In genomic region chr2:38523728-38524437, GRCh38 we compare ENCODE assay signal across 13 cellular contexts.
DNase-seq lines count a peak whose midpoint lies in the region; TF ChIP-seq lines count a peak whose summit lies in the region.
"Had no signal": no experiment of that assay in that cellular context is flagged by ENCODE, and none has a peak within 500 bp of the region (broad histone marks: within the 10 kb centered on the region; RNA-seq: fewer than 3 reads in every experiment).

No MANE protein-coding gene starts in this region.

- H3K4me2 ChIP-seq in DOHH2 (ENCODE audit: low read length) (peak overlapping the region; percentile 87), Loucy (ENCODE audit: low read depth, low read length, poor library complexity, severe bottlenecking) (no peak overlapping the region), neural progenitor cell (no peak overlapping the region)

- DNase-seq in chondrocyte (ENCODE audit: low spot score) (no peak), neural progenitor cell (ENCODE audit: low spot score) (peak; percentile 38), NCI-H187 (lab: John Stamatoyannopoulos, UW) (no peak), midbrain (lab: John Stamatoyannopoulos, UW) (no peak), NCI-H1436 (lab: John Stamatoyannopoulos, UW) (no peak), breast epithelium (ENCODE audit: low spot score in 2 of 2) (no peak)
- DNase-seq: islet precursor cell, MM.1S, NCI-H446 treated with DMSO at 0.1 percent for 48 hours had no signal

- H3K27ac Mint-ChIP-seq in chondrocyte (ENCODE audit: unreplicated experiment) (no peak overlapping the region), neural progenitor cell (no peak overlapping the region)
- H3K27ac Mint-ChIP-seq: activated naive CD4-positive, alpha-beta T cell treated with anti-CD3 and anti-CD28 coated beads, Interleukin-2, amount 50 U/mL, for 24 hours had no signal

- peaks cover 63% of the 10 kb centered on the region for H3K4me1 ChIP-seq in DOHH2 (ENCODE audit: control insufficient read depth, low read length)
- H3K4me1 ChIP-seq in Loucy (ENCODE audit: insufficient read depth, low read length, poor library complexity, severe bottlenecking), result no peaks in the 10 kb centered on the region
- peaks cover 7% of the 10 kb centered on the region for H3K4me1 ChIP-seq in neural progenitor cell
- no peaks in the 10 kb centered on the region for H3K4me1 ChIP-seq in breast epithelium

- TF ChIP-seq POLR2A in breast epithelium (IDR thresholded peaks at IDR 0.05), result no peak

- H3K9me3 Mint-ChIP-seq in chondrocyte (ENCODE audit: low read depth) (no peaks in the 10 kb centered on the region), neural progenitor cell (no peaks in the 10 kb centered on the region)
- H3K9me3 Mint-ChIP-seq: activated naive CD4-positive, alpha-beta T cell treated with anti-CD3 and anti-CD28 coated beads, Interleukin-2, amount 50 U/mL, for 24 hours had no signal

- TF ChIP-seq CTCF in DOHH2 (IDR thresholded peaks at IDR 0.05; ENCODE audit: low read depth, low read length, poor library complexity, severe bottlenecking) (peak; percentile 66), Loucy (conservative IDR thresholded peaks at IDR 0.05; ENCODE audit: low read length) (peak; percentile 44), chondrocyte (IDR thresholded peaks at IDR 0.05) (peak; percentile 59), neural progenitor cell (IDR thresholded peaks at IDR 0.05) (peak; percentile 54), breast epithelium (IDR thresholded peaks at IDR 0.05) (no peak)

- H3K9me2 ChIP-seq in DOHH2 (replicated peaks; ENCODE audit: control insufficient read depth, low read length), result no peaks in the 10 kb centered on the region
- no peaks in the 10 kb centered on the region for H3K9me2 ChIP-seq in Loucy (replicated peaks; ENCODE audit: low read depth, low read length)

- H3K27me3 ChIP-seq in DOHH2 (ENCODE audit: control insufficient read depth, low read length) (no peaks in the 10 kb centered on the region), Loucy (ENCODE audit: insufficient read depth, low read length, poor library complexity, severe bottlenecking) (no peaks in the 10 kb centered on the region), neural progenitor cell (peaks cover 6% of the 10 kb centered on the region), breast epithelium (no peaks in the 10 kb centered on the region)

- peak overlapping the region; percentile 67 for H3K4me3 ChIP-seq in DOHH2 (ENCODE audit: low read length)
- no peak overlapping the region for H3K4me3 ChIP-seq in Loucy (ENCODE audit: low read length, poor library complexity, severe bottlenecking)
- no peak overlapping the region for H3K4me3 ChIP-seq in neural progenitor cell
- H3K4me3 ChIP-seq in breast epithelium, result no peak overlapping the region
- H3K4me3 ChIP-seq: skin epidermis had no signal

- intact Hi-C loops in breast epithelium (cut with DNase I; ENCODE audit: low total_unique reads), result no loop called here

- no peaks in the 10 kb centered on the region for H3K9me3 ChIP-seq in DOHH2 (ENCODE audit: control insufficient read depth, insufficient read depth, low read length)
- no peaks in the 10 kb centered on the region for H3K9me3 ChIP-seq in Loucy (ENCODE audit: insufficient read depth, low read depth, low read length)
- H3K9me3 ChIP-seq in neural progenitor cell (ENCODE audit: low read depth), result no peaks in the 10 kb centered on the region
- H3K9me3 ChIP-seq in breast epithelium, result no peaks in the 10 kb centered on the region

- H3K36me3 Mint-ChIP-seq in chondrocyte (ENCODE audit: low read depth) (no peaks in the 10 kb centered on the region), neural progenitor cell (no peaks in the 10 kb centered on the region)
- H3K36me3 Mint-ChIP-seq: activated naive CD4-positive, alpha-beta T cell treated with anti-CD3 and anti-CD28 coated beads, Interleukin-2, amount 50 U/mL, for 24 hours had no signal

- H3K4me3 Mint-ChIP-seq in chondrocyte (ENCODE audit: unreplicated experiment) (no peak overlapping the region), neural progenitor cell (no peak overlapping the region)
- H3K4me3 Mint-ChIP-seq: activated naive CD4-positive, alpha-beta T cell treated with anti-CD3 and anti-CD28 coated beads, Interleukin-2, amount 50 U/mL, for 24 hours had no signal

- H3K27me3 Mint-ChIP-seq in chondrocyte (ENCODE audit: low read depth) (peaks cover 5% of the 10 kb centered on the region), neural progenitor cell (ENCODE audit: insufficient read depth, low read depth) (no peaks in the 10 kb centered on the region)

- H3K27ac ChIP-seq in DOHH2 (ENCODE audit: low read depth, low read length) (peak overlapping the region; percentile 85), neural progenitor cell (no peak overlapping the region), breast epithelium (no peak overlapping the region)
- H3K27ac ChIP-seq: skin epidermis had no signal

- H2AFZ ChIP-seq in Loucy (ENCODE audit: low read length), result no peak overlapping the region
- no peak overlapping the region for H2AFZ ChIP-seq in neural progenitor cell (replicated peaks)

- H3K36me3 ChIP-seq in DOHH2 (ENCODE audit: control insufficient read depth, low read length) (no peaks in the 10 kb centered on the region), Loucy (ENCODE audit: insufficient read depth, low read length) (no peaks in the 10 kb centered on the region), neural progenitor cell (no peaks in the 10 kb centered on the region), breast epithelium (no peaks in the 10 kb centered on the region)

- H3F3A ChIP-seq in DOHH2 (ENCODE audit: control insufficient read depth, insufficient read depth), result peaks cover 39% of the 10 kb centered on the region
- no peaks in the 10 kb centered on the region for H3F3A ChIP-seq in Loucy (ENCODE audit: low read depth)
- no peaks in the 10 kb centered on the region for H3F3A ChIP-seq in neural progenitor cell (ENCODE audit: low read depth)

- H3K4me1 Mint-ChIP-seq in chondrocyte (ENCODE audit: low read depth) (peaks cover 28% of the 10 kb centered on the region), neural progenitor cell (peaks cover 22% of the 10 kb centered on the region)

- H4K20me1 ChIP-seq in DOHH2 (ENCODE audit: control insufficient read depth, insufficient read depth, low read depth, low read length) (no peaks in the 10 kb centered on the region), Loucy (ENCODE audit: insufficient read depth, low read length, poor library complexity, severe bottlenecking) (no peaks in the 10 kb centered on the region), neural progenitor cell (ENCODE audit: low read depth) (no peaks in the 10 kb centered on the region)

- H3K79me2 ChIP-seq in DOHH2 (ENCODE audit: control insufficient read depth, low read length) (no peaks in the 10 kb centered on the region), Loucy (ENCODE audit: insufficient read depth, low read length) (no peaks in the 10 kb centered on the region), neural progenitor cell (ENCODE audit: low read depth) (no peaks in the 10 kb centered on the region)

- H3K9ac ChIP-seq in Loucy (ENCODE audit: low read depth, low read length, poor library complexity, severe bottlenecking) (no peak overlapping the region), neural progenitor cell (no peak overlapping the region)

Comparison
In these comparisons a context has a peak if more than half of its experiments do, and no peak if none do; other contexts are left out.
1. CTCF ChIP-seq: peak in DOHH2 (single experiment), Loucy (single experiment), chondrocyte (single experiment) and neural progenitor cell (single experiment); none in breast epithelium (0 of 3).